Comparison of ENCODE assay signal across 19 cellular contexts in the genomic region with DNA sequence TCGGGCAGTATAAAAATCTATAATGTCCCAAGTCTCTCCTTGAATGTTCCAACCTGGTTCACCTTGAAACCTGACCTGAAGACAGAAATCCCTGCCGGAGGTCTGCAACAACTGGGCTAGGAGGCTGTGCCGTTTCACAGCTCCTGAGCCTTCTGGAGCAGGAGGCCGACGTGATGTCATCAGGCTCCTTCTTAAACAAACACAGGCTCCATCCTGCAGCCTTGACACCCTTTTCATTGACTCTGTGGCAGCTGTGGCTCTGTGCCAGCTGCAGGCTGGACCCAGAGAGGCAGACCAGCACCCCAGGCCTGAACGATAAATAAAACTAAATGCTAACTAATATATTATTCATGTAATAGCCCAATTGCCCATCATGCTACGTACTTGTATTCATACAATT.
DNase-seq lines count a peak whose midpoint lies in the region; ATAC-seq and FAIRE-seq lines count a peak whose summit lies in the region.
"Had no signal": no experiment of that assay in that cellular context is flagged by ENCODE, and none has a peak within 500 bp of the region (broad histone marks: within the 10 kb centered on the region; RNA-seq: fewer than 3 reads in every experiment).

No MANE protein-coding gene starts in this region.

- DNase-seq in HuH-7 (ENCODE audit: low spot score): peak; percentile 7
- peak; percentile 78 for DNase-seq in NCI-H146 treated with DMSO at 0.1 percent for 48 hours (lab: John Stamatoyannopoulos, UW; ENCODE audit: unreplicated experiment)
- peak; percentile 86 for DNase-seq in NCI-H82 (lab: John Stamatoyannopoulos, UW)
- no peak for DNase-seq in dedifferentiated amniotic fluid mesenchymal stem cell (ENCODE audit: extremely low spot score)
- DNase-seq in activated T-helper 1 cell treated with anti-CD3 and anti-CD28 coated beads, Interleukin-12 subunit alpha, Interleukin-12 subunit beta, Interleukin-2, Interleukin-4 antibody, amounts not matched to agents 30 ng/mL and 10 ng/mL and 1 ng/mL, durations not matched to agents 14 hours and 24 hours and 36 hours (ENCODE audit: low spot score): no peak
- DNase-seq in hepatic stellate cell (ENCODE audit: low spot score): no peak
- DNase-seq: activated B cell treated with CpG ODN at 0.5 μM for 24 hours; Caco-2; endodermal cell; left ventricle myocardium inferior; mucosa of descending colon; NCI-H187; retina; stimulated activated naive CD4-positive, alpha-beta T cell; T-helper 2 cell; trophoblast cell had no signal

- H3K27me3 Mint-ChIP-seq in activated T-helper 1 cell treated with anti-CD3 and anti-CD28 coated beads, Interleukin-12 subunit alpha, Interleukin-12 subunit beta, Interleukin-2, Interleukin-4 antibody, amounts not matched to agents 30 ng/mL and 10 ng/mL and 1 ng/mL, durations not matched to agents 14 hours and 24 hours and 36 hours (ENCODE audit: insufficient read depth): peaks cover 6% of the 10 kb centered on the region
- H3K27me3 Mint-ChIP-seq: activated B cell treated with CpG ODN at 0.5 μM for 24 hours had no signal

- intact Hi-C loops in activated T-helper 1 cell treated with anti-CD3 and anti-CD28 coated beads, Interleukin-12 subunit alpha, Interleukin-12 subunit beta, Interleukin-2, Interleukin-4 antibody, amounts not matched to agents 30 ng/mL and 10 ng/mL and 1 ng/mL, durations not matched to agents 14 hours and 24 hours and 36 hours (cut with micrococcal nuclease): no loop called here

- no peak overlapping the region for H3K27ac Mint-ChIP-seq in activated T-helper 1 cell treated with anti-CD3 and anti-CD28 coated beads, Interleukin-12 subunit alpha, Interleukin-12 subunit beta, Interleukin-2, Interleukin-4 antibody, amounts not matched to agents 30 ng/mL and 10 ng/mL and 1 ng/mL, durations not matched to agents 14 hours and 24 hours and 36 hours
- H3K27ac Mint-ChIP-seq: activated B cell treated with CpG ODN at 0.5 μM for 24 hours; activated T-helper 2 cell treated with anti-CD3 and anti-CD28 coated beads, Interferon-gamma antibody, Interleukin-2, Interleukin-4, amounts not matched to agents 10 μg/mL and 5 μg/mL and 100 μg/mL, durations not matched to agents 14 hours and 24 hours and 36 hours; endodermal cell had no signal

- peak; percentile 94 for FAIRE-seq in islet of Langerhans (lab: Jason Lieb, UNC)

- peaks cover under 1% of the 10 kb centered on the region for H3K4me1 Mint-ChIP-seq in activated T-helper 1 cell treated with anti-CD3 and anti-CD28 coated beads, Interleukin-12 subunit alpha, Interleukin-12 subunit beta, Interleukin-2, Interleukin-4 antibody, amounts not matched to agents 30 ng/mL and 10 ng/mL and 1 ng/mL, durations not matched to agents 14 hours and 24 hours and 36 hours (ENCODE audit: low read depth)

- peaks cover 8% of the 10 kb centered on the region for H3K9me3 Mint-ChIP-seq in activated T-helper 1 cell treated with anti-CD3 and anti-CD28 coated beads, Interleukin-12 subunit alpha, Interleukin-12 subunit beta, Interleukin-2, Interleukin-4 antibody, amounts not matched to agents 30 ng/mL and 10 ng/mL and 1 ng/mL, durations not matched to agents 14 hours and 24 hours and 36 hours
- H3K9me3 Mint-ChIP-seq: activated B cell treated with CpG ODN at 0.5 μM for 24 hours, endodermal cell had no signal

- H3K4me3 Mint-ChIP-seq in activated T-helper 1 cell treated with anti-CD3 and anti-CD28 coated beads, Interleukin-12 subunit alpha, Interleukin-12 subunit beta, Interleukin-2, Interleukin-4 antibody, amounts not matched to agents 30 ng/mL and 10 ng/mL and 1 ng/mL, durations not matched to agents 14 hours and 24 hours and 36 hours: no peak overlapping the region
- H3K4me3 Mint-ChIP-seq: activated B cell treated with CpG ODN at 0.5 μM for 24 hours, endodermal cell had no signal

- H3K36me3 Mint-ChIP-seq in activated T-helper 1 cell treated with anti-CD3 and anti-CD28 coated beads, Interleukin-12 subunit alpha, Interleukin-12 subunit beta, Interleukin-2, Interleukin-4 antibody, amounts not matched to agents 30 ng/mL and 10 ng/mL and 1 ng/mL, durations not matched to agents 14 hours and 24 hours and 36 hours (ENCODE audit: low read depth): peaks cover 4% of the 10 kb centered on the region

- no peak for ATAC-seq in HG02884 (IDR thresholded peaks at IDR 0.05; ENCODE audit: unreplicated experiment)
- ATAC-seq: mucosa of descending colon had no signal

Comparison
In these comparisons a context has a peak if more than half of its experiments do, and no peak if none do; other contexts are left out.
1. DNase-seq: peak in HuH-7 (single experiment), NCI-H146 treated with DMSO at 0.1 percent for 48 hours (single experiment) and NCI-H82 (single experiment); none in dedifferentiated amniotic fluid mesenchymal stem cell (single experiment), activated T-helper 1 cell treated with anti-CD3 and anti-CD28 coated beads, Interleukin-12 subunit alpha, Interleukin-12 subunit beta, Interleukin-2, Interleukin-4 antibody, amounts not matched to agents 30 ng/mL and 10 ng/mL and 1 ng/mL, durations not matched to agents 14 hours and 24 hours and 36 hours (single experiment) and hepatic stellate cell (single experiment).